In genomic region chrX:13317366-13317765, GRCh38 we compare ENCODE assay signal across 9 cellular contexts. TPM values are rescaled to one million over a fixed set of nuclear protein-coding genes. Genes with fewer than 3 reads are reported as not detected.
"Had no signal": no experiment of that assay in that cellular context is flagged by ENCODE, and none has a peak within 500 bp of the region (broad histone marks: within the 10 kb centered on the region; RNA-seq: fewer than 3 reads in every experiment).

No MANE protein-coding gene starts in this region.

- H3K4me1 Mint-ChIP-seq: IgD-negative memory B cell had no signal

- FAIRE-seq: HepG2, HTR-8/SVneo had no signal

- H3K4me3 Mint-ChIP-seq: IgD-negative memory B cell had no signal

- H3K4me2 ChIP-seq: KMS-11 had no signal

- ATAC-seq: HepG2 had no signal

- H3K36me3 Mint-ChIP-seq: IgD-negative memory B cell had no signal

- DNase-seq: KBM-7, KG1 had no signal

- H3K9ac ChIP-seq: KMS-11 had no signal

- H3K27ac Mint-ChIP-seq: IgD-negative memory B cell had no signal

- H3K27ac ChIP-seq: HL-60, KMS-11 had no signal

RNA-seq across cellular contexts. Expression of gene ATXN3L, which starts 2.5 kb away (rescaled TPM):
- total RNA-seq: HepG2, HT-29, HT1080 had no signal
- polyA plus RNA-seq: HepG2, IgD-negative memory B cell had no signal
